ENCODE assay signal across 11 cellular contexts in the genomic region with DNA sequence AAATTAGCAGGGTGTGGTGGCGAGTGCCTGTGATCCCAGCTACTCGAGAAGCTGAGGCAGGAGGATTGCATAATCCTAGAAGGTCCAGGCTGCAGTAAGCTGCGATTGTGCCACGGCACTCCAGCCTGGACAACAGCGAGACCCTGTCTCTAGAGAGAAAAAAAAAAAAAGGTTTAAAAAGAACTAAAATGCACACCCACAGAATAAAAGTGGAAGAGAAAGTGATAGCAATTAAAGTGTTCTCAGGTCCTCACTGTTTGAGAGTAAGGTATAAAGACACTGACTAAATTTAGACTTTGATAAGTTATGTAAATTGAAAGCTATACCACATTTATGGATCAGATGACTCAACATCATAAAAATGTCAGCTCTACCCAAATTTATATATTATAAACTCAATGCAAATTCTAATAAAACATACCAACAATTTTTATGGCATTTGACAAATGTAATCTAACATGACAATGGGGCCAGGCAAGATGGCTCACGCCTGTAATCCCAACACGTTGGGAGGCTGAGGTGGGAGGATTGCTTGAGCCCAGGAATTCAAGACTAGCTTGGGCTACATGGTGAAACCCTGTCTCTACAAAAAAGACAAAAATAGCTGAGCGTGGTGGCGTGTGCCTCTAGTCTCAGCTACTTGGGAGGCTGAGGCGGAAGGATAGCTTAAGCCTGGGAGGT. TPM values are rescaled to one million over a fixed set of nuclear protein-coding genes. Genes with fewer than 3 reads are reported as not detected.
A peak's percentile ranks its signal among the peaks of the same experiment; 100 is the strongest.
DNase-seq lines count a peak whose midpoint lies in the region; ATAC-seq, FAIRE-seq and TF ChIP-seq lines count a peak whose summit lies in the region.
"Had no signal": no experiment of that assay in that cellular context is flagged by ENCODE, and none has a peak within 500 bp of the region (broad histone marks: within the 10 kb centered on the region; RNA-seq: fewer than 3 reads in every experiment).

No MANE protein-coding gene starts in this region.

- no peaks in the 10 kb centered on the region for H3K36me3 ChIP-seq in ACC112 (ENCODE audit: insufficient read depth, low read length)
- peaks cover 12% of the 10 kb centered on the region; the same call in 1 of the 2 replicates for H3K36me3 ChIP-seq in SK-N-MC (ENCODE audit: insufficient read depth, low read length)

- no peak overlapping the region for H3K9ac ChIP-seq in SK-N-MC (ENCODE audit: insufficient read length)

- H3K4me1 ChIP-seq in ACC112 (ENCODE audit: control insufficient read depth, insufficient read depth, low read length, unreplicated experiment): peaks cover 51% of the 10 kb centered on the region

- H3K27ac ChIP-seq in ACC112 (ENCODE audit: low read depth, low read length) (peak overlapping the region; percentile 97), SK-N-MC (peak overlapping the region; percentile 82)

- no peaks in the 10 kb centered on the region for H3K27me3 ChIP-seq in ACC112 (ENCODE audit: insufficient read depth, low read length)
- H3K27me3 ChIP-seq: SJSA1 had no signal

- peak; percentile 83 for FAIRE-seq in GM18507 (lab: Jason Lieb, UNC)

- H3K9me3 ChIP-seq in SK-N-MC (ENCODE audit: low read depth, low read length): no peaks in the 10 kb centered on the region; the same call in 1 of the 2 replicates
- H3K9me3 ChIP-seq: SJSA1 had no signal

- ATAC-seq in HG02840 (IDR thresholded peaks at IDR 0.05; ENCODE audit: low FRiP score, unreplicated experiment): no peak
- no peak for ATAC-seq in HG02885 (IDR thresholded peaks at IDR 0.05; ENCODE audit: poor library complexity, unreplicated experiment)
- ATAC-seq in GM21515 (IDR thresholded peaks at IDR 0.05; ENCODE audit: unreplicated experiment): no peak

- DNase-seq in GM18507 (ENCODE audit: extremely low spot score, insufficient read length, low read depth): no peak
- DNase-seq in SK-N-MC (ENCODE audit: low read depth, low spot score): no peak
- peak; percentile 70 for DNase-seq in fibroblast of villous mesenchyme (ENCODE audit: low read depth)
- DNase-seq in NCI-H1417 treated with DMSO at 0.1 percent for 48 hours (lab: John Stamatoyannopoulos, UW): no peak
- DNase-seq: NCI-H187 treated with DMSO at 0.1 percent for 48 hours had no signal

- no peak for TF ChIP-seq CTCF in fibroblast of villous mesenchyme (IDR thresholded peaks at IDR 0.05; ENCODE audit: insufficient read depth, low read depth, low read length)

- peaks cover 62% of the 10 kb centered on the region for H3K79me2 ChIP-seq in ACC112 (ENCODE audit: control insufficient read depth, insufficient read depth, low read length, unreplicated experiment)

- H3K4me3 ChIP-seq in ACC112 (ENCODE audit: low read depth, low read length) (no peak overlapping the region), SK-N-MC (peak overlapping the region; percentile 15), fibroblast of villous mesenchyme (ENCODE audit: low read depth, low read length) (no peak overlapping the region)
- H3K4me3 ChIP-seq: SJSA1 had no signal

- no peak overlapping the region for H2AFZ ChIP-seq in ACC112 (ENCODE audit: low read length, unreplicated experiment)

RNA-seq across cellular contexts. Expression of gene ZBTB17, which starts 11.8 kb away (rescaled TPM):
- 22.5 and 31.5 TPM in 2 replicates for total RNA-seq in fibroblast of villous mesenchyme

RNA-seq across cellular contexts. Expression of gene SRARP, which starts 39.9 kb away (rescaled TPM):
- total RNA-seq in fibroblast of villous mesenchyme: not detected in 2 replicates
- total RNA-seq: glomerular endothelial cell, SJSA1 had no signal

RNA-seq across cellular contexts. Expression of gene HSPB7, which starts 53.7 kb away (rescaled TPM):
- total RNA-seq in fibroblast of villous mesenchyme: 1.7 and 3.5 TPM in 2 replicates
- total RNA-seq: glomerular endothelial cell, SJSA1 had no signal

RNA-seq across cellular contexts. Expression of gene CLCNKA, which starts 57.7 kb away (rescaled TPM):
- not detected in 2 replicates for total RNA-seq in fibroblast of villous mesenchyme
- total RNA-seq: glomerular endothelial cell, SJSA1 had no signal
